In genomic region chr4:55868691-55869090, GRCh38 we compare ENCODE assay signal across 1 cellular context.
TF ChIP-seq lines count a peak whose summit lies in the region.

No MANE protein-coding gene starts in this region.

TF ChIP-seq in GM12878, 131 proteins besides CTCF, POLR2A, EP300 and RAD21 (continued from another document):
- TF ChIP-seq CUX1 (IDR thresholded peaks at IDR 0.05; ENCODE audit: insufficient replicate concordance, low read depth, low read length) (no peak), NFYA (IDR thresholded peaks at IDR 0.05; ENCODE audit: borderline replicate concordance, low read depth, low read length) (no peak), PBX3 (IDR thresholded peaks at IDR 0.05; ENCODE audit: insufficient replicate concordance, low read depth, low read length) (no peak)
